14 cellular contexts compared by ENCODE assay signal in genomic region chr3:9955067-9955502, GRCh38. TPM values are rescaled to one million over a fixed set of nuclear protein-coding genes. Genes with fewer than 3 reads are reported as not detected.
DNase-seq lines count a peak whose midpoint lies in the region; ATAC-seq, FAIRE-seq and TF ChIP-seq lines count a peak whose summit lies in the region.
"Had no signal": no experiment of that assay in that cellular context is flagged by ENCODE, and none has a peak within 500 bp of the region (broad histone marks: within the 10 kb centered on the region; RNA-seq: fewer than 3 reads in every experiment).

No MANE protein-coding gene starts in this region.

- intact Hi-C loops in HepG2 (cut with micrococcal nuclease; ENCODE audit: unreplicated experiment) = no loop called here

- H3K4me3 ChIP-seq in SJCRH30 (no peak overlapping the region), HepG2 (replicated peaks in 1 of 3; ENCODE audit: insufficient read depth in 1 of 3, low read depth in 2 of 3, low read length in 3 of 3) (no peak overlapping the region)
- H3K4me3 ChIP-seq: gastroesophageal sphincter had no signal

- ATAC-seq in HepG2 (peak; percentile 61), HG03025 (IDR thresholded peaks at IDR 0.05; ENCODE audit: low FRiP score, unreplicated experiment) (no peak), HG03175 (IDR thresholded peaks at IDR 0.05; ENCODE audit: unreplicated experiment) (no peak)
- ATAC-seq: activated CD8-positive, alpha-beta T cell treated with anti-CD3 and anti-CD28 coated beads, Interleukin-2, amount 10 ng/mL, durations not matched to agents 7 days and 5 days; activated naive CD4-positive, alpha-beta T cell treated with anti-CD3 and anti-CD28 coated beads, Interleukin-2, amount 50 U/mL, for 72 hours; gastroesophageal sphincter had no signal

- DNase-seq in EH (ENCODE audit: low read depth) (peak; percentile 45), NCI-H187 treated with DMSO at 0.1 percent for 48 hours (lab: John Stamatoyannopoulos, UW) (peak; percentile 13), SJCRH30 (peak; percentile 66 to 82), HepG2 (ENCODE audit: low spot score) (peak; percentile 65), GM13976 (ENCODE audit: low spot score) (no peak), superior temporal gyrus (ENCODE audit: extremely low spot score) (no peak)
- DNase-seq: activated CD8-positive, alpha-beta T cell treated with anti-CD3 and anti-CD28 coated beads, Interleukin-2, amount 10 ng/mL, durations not matched to agents 7 days and 5 days; NCI-H226; nucleus accumbens; stimulated activated CD4-positive, alpha-beta T cell treated with anti-CD3 and anti-CD28 coated beads, Interleukin-15, amount 100 ng/mL, for 24 hours had no signal

- H3K36me3 ChIP-seq in SJCRH30 (no peaks in the 10 kb centered on the region), HepG2 (replicated peaks in 1 of 2; ENCODE audit: control insufficient read depth in 1 of 2, insufficient read depth in 2 of 2, low read length in 2 of 2) (no peaks in the 10 kb centered on the region; a peak in 1 of 5 replicates)

- no peaks in the 10 kb centered on the region for H3K79me2 ChIP-seq in HepG2 (ENCODE audit: insufficient read depth, low read length)

- BruUV-seq in HepG2 (replicated peaks; lab: Mats Ljungman, UMichigan) = no TSS peak

- 50% methylated on average over 12 of the region's 12 CpGs for WGBS in HepG2 (ENCODE audit: low lambda C conversion rate)

- no peak for FAIRE-seq in HepG2 (lab: Jason Lieb, UNC)

- H3K27me3 ChIP-seq in SJCRH30 (no peaks in the 10 kb centered on the region), HepG2 (ENCODE audit: control insufficient read depth in 1 of 2, insufficient read depth in 2 of 2, low read length in 2 of 2) (no peaks in the 10 kb centered on the region)
- H3K27me3 ChIP-seq: gastroesophageal sphincter had no signal

- CTCF ChIA-PET in HepG2 (lab: Yijun Ruan, JAX; ENCODE audit: low intra/inter-chr PET ratio, low total read pairs) = no interaction called here

- TF ChIP-seq EP300 in HepG2 (IDR thresholded peaks at IDR 0.05; ENCODE audit: low read depth in 2 of 2, low read length in 2 of 2) = no peak
- TF ChIP-seq EP300 in HepG2 (CRISPR knock-in tag; IDR thresholded peaks at IDR 0.05; ENCODE audit: borderline replicate concordance) = no peak

- H4K20me1 ChIP-seq in HepG2 (ENCODE audit: insufficient read depth, low read length) = no peaks in the 10 kb centered on the region

- H3K9me3 ChIP-seq in SJCRH30 (replicated peaks) (no peaks in the 10 kb centered on the region), HepG2 (ENCODE audit: low read length) (no peaks in the 10 kb centered on the region)
- H3K9me3 ChIP-seq: gastroesophageal sphincter had no signal

- no peak overlapping the region for H2AFZ ChIP-seq in HepG2 (ENCODE audit: low read length)

- in situ Hi-C loops in HepG2 (cut with HindIII; ENCODE audit: extremely low pct_ligation_motif_present, low pct_unique_long_range_greater_than_20kb) = no loop called here
- in situ Hi-C loops in GM13976 (cut with MboI; ENCODE audit: low sequenced_read_pairs, unreplicated experiment) = no loop called here

- TF ChIP-seq RAD21 in HepG2 (CRISPR knock-in tag; IDR thresholded peaks at IDR 0.05) = no peak

- peaks cover 32% of the 10 kb centered on the region for H3K4me1 ChIP-seq in SJCRH30
- peaks cover 38% of the 10 kb centered on the region for H3K4me1 ChIP-seq in HepG2 (ENCODE audit: insufficient read depth, low read length)

- TF ChIP-seq POLR2A in HepG2 (IDR thresholded peaks at IDR 0.05; ENCODE audit: insufficient read depth in 1 of 2, low read depth in 2 of 2, low read length in 2 of 2) = no peak

- TF ChIP-seq CTCF in HepG2 (CRISPR knock-in tag; IDR thresholded peaks at IDR 0.05) (no peak), GM13976 (IDR thresholded peaks at IDR 0.05; ENCODE audit: borderline replicate concordance, control extremely low read depth, extremely low read depth, insufficient read depth, missing control alignments) (no peak)

- no peak overlapping the region; the same call in 1 of the 2 replicates for H3K9ac ChIP-seq in HepG2 (ENCODE audit: insufficient read depth, low read depth, low read length)

- H3K27ac ChIP-seq in SJCRH30 (no peak overlapping the region), HepG2 (ENCODE audit: extremely low read length, insufficient read depth, low read length) (no peak overlapping the region)

- POLR2A ChIA-PET in HepG2 (lab: Yijun Ruan, JAX) = interaction anchor here (1.3 to 2.7 kb wide), 2 partner anchors 9 to 40 kb away, joined by 3 to 16 read pairs; no protein-coding TSS in a partner anchor

- peak overlapping the region; percentile 46 for H3K4me2 ChIP-seq in HepG2 (ENCODE audit: low read depth, low read length)

RNA-seq across cellular contexts. Expression of gene PRRT3, which starts 2.9 kb away (rescaled TPM):
- 1.3 and 2.1 TPM in 2 replicates for total RNA-seq in SJCRH30 (2014; rRNA removed; shearing (Covaris generic))
- 0.29 and 0.44 TPM in 2 replicates for total RNA-seq in HepG2 (2016; rRNA removed; fragmentation: Illumina TruSeq; extraction: Trizol)
- 0.30 and 0.44 TPM in 2 replicates for total RNA-seq in HepG2 (2016; cell fraction: cytosol; rRNA removed; fragmentation: Illumina TruSeq; extraction: Trizol; ENCODE audit: low read depth)
- total RNA-seq in HepG2 (2016; cell fraction: insoluble cytoplasmic fraction; rRNA removed; fragmentation: Illumina TruSeq; extraction: Trizol) = 0.19 and 0.37 TPM in 2 replicates
- total RNA-seq in HepG2 (2016; cell fraction: membrane; rRNA removed; fragmentation: Illumina TruSeq; extraction: Trizol) = 0.37 and 0.41 TPM in 2 replicates
- 0.34 and 0.47 TPM in 2 replicates for total RNA-seq in HepG2 (2016; cell fraction: nucleus; rRNA removed; fragmentation: Illumina TruSeq; extraction: Trizol)
- 0.22 and 0.26 TPM in 2 replicates for polyA plus RNA-seq in HepG2 (2011; rRNA removed)
- 0.21 and 0.32 TPM in 2 replicates for polyA plus RNA-seq in HepG2 (2011; cell fraction: cytosol; rRNA removed)
- 0.61 and 0.68 TPM in 2 replicates for polyA plus RNA-seq in HepG2 (2011; cell fraction: nucleus; rRNA removed)
- 0.27 and 0.59 TPM in 2 replicates for polyA plus RNA-seq in HepG2 (2012)
- 0.18 and 0.20 TPM in 2 replicates for polyA plus RNA-seq in HepG2 (2016; cell fraction: cytosol; fragmentation: Illumina TruSeq; extraction: Trizol; ENCODE audit: low read depth)
- polyA plus RNA-seq in HepG2 (2016; cell fraction: insoluble cytoplasmic fraction; fragmentation: Illumina TruSeq; extraction: Trizol; ENCODE audit: low read depth) = 0.21 and 0.25 TPM in 2 replicates
- 0.25 and 0.29 TPM in 2 replicates for polyA plus RNA-seq in HepG2 (2016; cell fraction: membrane; fragmentation: Illumina TruSeq; extraction: Trizol; ENCODE audit: low read depth)
- polyA plus RNA-seq in HepG2 (2016; cell fraction: nucleus; fragmentation: Illumina TruSeq; extraction: Trizol; ENCODE audit: insufficient read depth, low read depth) = 0.30 and 0.43 TPM in 2 replicates
- polyA minus RNA-seq in HepG2 (2011; rRNA and poly(A)+ RNA removed; ENCODE audit: low replicate concordance) = 0.63 and 0.66 TPM in 2 replicates
- polyA minus RNA-seq in HepG2 (2011; cell fraction: cytosol; rRNA and poly(A)+ RNA removed) = 0.18 and 0.30 TPM in 2 replicates
- 0.75 and 0.90 TPM in 2 replicates for polyA minus RNA-seq in HepG2 (2011; cell fraction: nucleus; rRNA and poly(A)+ RNA removed)

RNA-seq across cellular contexts. Expression of gene CRELD1, which starts 21.5 kb away (rescaled TPM):
- 8.1 and 8.3 TPM in 2 replicates for total RNA-seq in SJCRH30 (2014; rRNA removed; shearing (Covaris generic))
- total RNA-seq in HepG2 (2016; rRNA removed; fragmentation: Illumina TruSeq; extraction: Trizol) = 12.0 and 27.1 TPM in 2 replicates
- total RNA-seq in HepG2 (2016; cell fraction: cytosol; rRNA removed; fragmentation: Illumina TruSeq; extraction: Trizol; ENCODE audit: low read depth) = 5.5 and 6.3 TPM in 2 replicates
- 10.5 and 28.2 TPM in 2 replicates for total RNA-seq in HepG2 (2016; cell fraction: insoluble cytoplasmic fraction; rRNA removed; fragmentation: Illumina TruSeq; extraction: Trizol)
- total RNA-seq in HepG2 (2016; cell fraction: membrane; rRNA removed; fragmentation: Illumina TruSeq; extraction: Trizol) = 8.2 and 8.3 TPM in 2 replicates
- total RNA-seq in HepG2 (2016; cell fraction: nucleus; rRNA removed; fragmentation: Illumina TruSeq; extraction: Trizol) = 29.9 and 34.8 TPM in 2 replicates
- polyA plus RNA-seq in HepG2 (2011; rRNA removed) = 61.9 and 75.9 TPM in 2 replicates
- polyA plus RNA-seq in HepG2 (2011; cell fraction: cytosol; rRNA removed) = 73.8 and 82.2 TPM in 2 replicates
- 172 and 195 TPM in 2 replicates for polyA plus RNA-seq in HepG2 (2011; cell fraction: nucleus; rRNA removed)
- polyA plus RNA-seq in HepG2 (2012) = 41.6 and 60.4 TPM in 2 replicates
- polyA plus RNA-seq in HepG2 (2016; cell fraction: cytosol; fragmentation: Illumina TruSeq; extraction: Trizol; ENCODE audit: low read depth) = 3.9 and 4.5 TPM in 2 replicates
- 9.1 and 10.0 TPM in 2 replicates for polyA plus RNA-seq in HepG2 (2016; cell fraction: insoluble cytoplasmic fraction; fragmentation: Illumina TruSeq; extraction: Trizol; ENCODE audit: low read depth)
- 6.9 and 8.5 TPM in 2 replicates for polyA plus RNA-seq in HepG2 (2016; cell fraction: membrane; fragmentation: Illumina TruSeq; extraction: Trizol; ENCODE audit: low read depth)
- 74.9 and 77.9 TPM in 2 replicates for polyA plus RNA-seq in HepG2 (2016; cell fraction: nucleus; fragmentation: Illumina TruSeq; extraction: Trizol; ENCODE audit: insufficient read depth, low read depth)
- 9.2 and 39.2 TPM in 2 replicates for polyA minus RNA-seq in HepG2 (2011; rRNA and poly(A)+ RNA removed; ENCODE audit: low replicate concordance)
- 10.7 and 13.6 TPM in 2 replicates for polyA minus RNA-seq in HepG2 (2011; cell fraction: cytosol; rRNA and poly(A)+ RNA removed)
- polyA minus RNA-seq in HepG2 (2011; cell fraction: nucleus; rRNA and poly(A)+ RNA removed) = 19.3 and 20.9 TPM in 2 replicates

RNA-seq across cellular contexts. Expression of gene EMC3, which starts 31.6 kb away (rescaled TPM):
- total RNA-seq in SJCRH30 (2014; rRNA removed; shearing (Covaris generic)) = 68.5 and 68.9 TPM in 2 replicates
- 40.8 and 66.8 TPM in 2 replicates for total RNA-seq in HepG2 (2016; rRNA removed; fragmentation: Illumina TruSeq; extraction: Trizol)
- total RNA-seq in HepG2 (2016; cell fraction: cytosol; rRNA removed; fragmentation: Illumina TruSeq; extraction: Trizol; ENCODE audit: low read depth) = 14.6 and 17.1 TPM in 2 replicates
- total RNA-seq in HepG2 (2016; cell fraction: insoluble cytoplasmic fraction; rRNA removed; fragmentation: Illumina TruSeq; extraction: Trizol) = 41.6 and 65.7 TPM in 2 replicates
- 19.9 and 22.1 TPM in 2 replicates for total RNA-seq in HepG2 (2016; cell fraction: membrane; rRNA removed; fragmentation: Illumina TruSeq; extraction: Trizol)
- 47.8 and 53.5 TPM in 2 replicates for total RNA-seq in HepG2 (2016; cell fraction: nucleus; rRNA removed; fragmentation: Illumina TruSeq; extraction: Trizol)
- polyA plus RNA-seq in HepG2 (2011; rRNA removed) = 86.6 and 90.5 TPM in 2 replicates
- 65.3 and 87.0 TPM in 2 replicates for polyA plus RNA-seq in HepG2 (2011; cell fraction: cytosol; rRNA removed)
- 27.6 and 31.9 TPM in 2 replicates for polyA plus RNA-seq in HepG2 (2011; cell fraction: nucleus; rRNA removed)
- polyA plus RNA-seq in HepG2 (2012) = 39.7 and 61.7 TPM in 2 replicates
- 24.0 and 26.2 TPM in 2 replicates for polyA plus RNA-seq in HepG2 (2016; cell fraction: cytosol; fragmentation: Illumina TruSeq; extraction: Trizol; ENCODE audit: low read depth)
- 36.3 and 39.9 TPM in 2 replicates for polyA plus RNA-seq in HepG2 (2016; cell fraction: insoluble cytoplasmic fraction; fragmentation: Illumina TruSeq; extraction: Trizol; ENCODE audit: low read depth)
- 16.5 and 19.2 TPM in 2 replicates for polyA plus RNA-seq in HepG2 (2016; cell fraction: membrane; fragmentation: Illumina TruSeq; extraction: Trizol; ENCODE audit: low read depth)
- polyA plus RNA-seq in HepG2 (2016; cell fraction: nucleus; fragmentation: Illumina TruSeq; extraction: Trizol; ENCODE audit: insufficient read depth, low read depth) = 76.8 and 84.3 TPM in 2 replicates
- 52.3 and 99.5 TPM in 2 replicates for polyA minus RNA-seq in HepG2 (2011; rRNA and poly(A)+ RNA removed; ENCODE audit: low replicate concordance)
- 18.1 and 22.0 TPM in 2 replicates for polyA minus RNA-seq in HepG2 (2011; cell fraction: cytosol; rRNA and poly(A)+ RNA removed)
- 11.1 and 14.2 TPM in 2 replicates for polyA minus RNA-seq in HepG2 (2011; cell fraction: nucleus; rRNA and poly(A)+ RNA removed)

RNA-seq across cellular contexts. Expression of gene IL17RC, which starts 38.2 kb away (rescaled TPM):
- 4.0 and 6.8 TPM in 2 replicates for total RNA-seq in SJCRH30 (2014; rRNA removed; shearing (Covaris generic))
- 10.7 and 20.7 TPM in 2 replicates for total RNA-seq in HepG2 (2016; rRNA removed; fragmentation: Illumina TruSeq; extraction: Trizol)
- 5.7 and 7.7 TPM in 2 replicates for total RNA-seq in HepG2 (2016; cell fraction: cytosol; rRNA removed; fragmentation: Illumina TruSeq; extraction: Trizol; ENCODE audit: low read depth)
- total RNA-seq in HepG2 (2016; cell fraction: insoluble cytoplasmic fraction; rRNA removed; fragmentation: Illumina TruSeq; extraction: Trizol) = 8.6 and 18.1 TPM in 2 replicates
- total RNA-seq in HepG2 (2016; cell fraction: membrane; rRNA removed; fragmentation: Illumina TruSeq; extraction: Trizol) = 11.4 and 12.8 TPM in 2 replicates
- total RNA-seq in HepG2 (2016; cell fraction: nucleus; rRNA removed; fragmentation: Illumina TruSeq; extraction: Trizol) = 21.6 and 25.0 TPM in 2 replicates
- 24.0 and 31.7 TPM in 2 replicates for polyA plus RNA-seq in HepG2 (2011; rRNA removed)
- polyA plus RNA-seq in HepG2 (2011; cell fraction: cytosol; rRNA removed) = 13.6 and 19.2 TPM in 2 replicates
- polyA plus RNA-seq in HepG2 (2011; cell fraction: nucleus; rRNA removed) = 108 and 112 TPM in 2 replicates
- 13.5 and 15.0 TPM in 2 replicates for polyA plus RNA-seq in HepG2 (2012)
- polyA plus RNA-seq in HepG2 (2016; cell fraction: cytosol; fragmentation: Illumina TruSeq; extraction: Trizol; ENCODE audit: low read depth) = 4.6 and 5.5 TPM in 2 replicates
- polyA plus RNA-seq in HepG2 (2016; cell fraction: insoluble cytoplasmic fraction; fragmentation: Illumina TruSeq; extraction: Trizol; ENCODE audit: low read depth) = 7.3 and 9.2 TPM in 2 replicates
- 9.4 and 10.5 TPM in 2 replicates for polyA plus RNA-seq in HepG2 (2016; cell fraction: membrane; fragmentation: Illumina TruSeq; extraction: Trizol; ENCODE audit: low read depth)
- polyA plus RNA-seq in HepG2 (2016; cell fraction: nucleus; fragmentation: Illumina TruSeq; extraction: Trizol; ENCODE audit: insufficient read depth, low read depth) = 42.0 and 44.2 TPM in 2 replicates
- polyA minus RNA-seq in HepG2 (2011; rRNA and poly(A)+ RNA removed; ENCODE audit: low replicate concordance) = 31.2 and 33.6 TPM in 2 replicates
- 11.5 and 11.9 TPM in 2 replicates for polyA minus RNA-seq in HepG2 (2011; cell fraction: cytosol; rRNA and poly(A)+ RNA removed)
- 21.0 and 29.7 TPM in 2 replicates for polyA minus RNA-seq in HepG2 (2011; cell fraction: nucleus; rRNA and poly(A)+ RNA removed)

RNA-seq across cellular contexts. Expression of gene IL17RE, which starts 52.4 kb away (rescaled TPM):
- 0.05 and 0.12 TPM in 2 replicates for total RNA-seq in SJCRH30 (2014; rRNA removed; shearing (Covaris generic))
- total RNA-seq in HepG2 (2016; rRNA removed; fragmentation: Illumina TruSeq; extraction: Trizol) = 6.7 and 14.5 TPM in 2 replicates
- total RNA-seq in HepG2 (2016; cell fraction: cytosol; rRNA removed; fragmentation: Illumina TruSeq; extraction: Trizol; ENCODE audit: low read depth) = 2.7 and 3.5 TPM in 2 replicates
- total RNA-seq in HepG2 (2016; cell fraction: insoluble cytoplasmic fraction; rRNA removed; fragmentation: Illumina TruSeq; extraction: Trizol) = 6.0 and 11.8 TPM in 2 replicates
- total RNA-seq in HepG2 (2016; cell fraction: membrane; rRNA removed; fragmentation: Illumina TruSeq; extraction: Trizol) = 4.7 and 5.3 TPM in 2 replicates
- 15.9 and 16.0 TPM in 2 replicates for total RNA-seq in HepG2 (2016; cell fraction: nucleus; rRNA removed; fragmentation: Illumina TruSeq; extraction: Trizol)
- polyA plus RNA-seq in HepG2 (2011; rRNA removed) = 24.1 and 36.3 TPM in 2 replicates
- 12.1 and 13.8 TPM in 2 replicates for polyA plus RNA-seq in HepG2 (2011; cell fraction: cytosol; rRNA removed)
- polyA plus RNA-seq in HepG2 (2011; cell fraction: nucleus; rRNA removed) = 99.7 and 101 TPM in 2 replicates
- polyA plus RNA-seq in HepG2 (2012) = 13.7 and 18.1 TPM in 2 replicates
- 2.0 and 2.3 TPM in 2 replicates for polyA plus RNA-seq in HepG2 (2016; cell fraction: cytosol; fragmentation: Illumina TruSeq; extraction: Trizol; ENCODE audit: low read depth)
- 7.0 and 8.1 TPM in 2 replicates for polyA plus RNA-seq in HepG2 (2016; cell fraction: insoluble cytoplasmic fraction; fragmentation: Illumina TruSeq; extraction: Trizol; ENCODE audit: low read depth)
- polyA plus RNA-seq in HepG2 (2016; cell fraction: membrane; fragmentation: Illumina TruSeq; extraction: Trizol; ENCODE audit: low read depth) = 3.3 and 3.7 TPM in 2 replicates
- polyA plus RNA-seq in HepG2 (2016; cell fraction: nucleus; fragmentation: Illumina TruSeq; extraction: Trizol; ENCODE audit: insufficient read depth, low read depth) = 31.0 and 39.3 TPM in 2 replicates
- polyA minus RNA-seq in HepG2 (2011; rRNA and poly(A)+ RNA removed; ENCODE audit: low replicate concordance) = 2.4 and 35.1 TPM in 2 replicates
- polyA minus RNA-seq in HepG2 (2011; cell fraction: cytosol; rRNA and poly(A)+ RNA removed) = 6.0 and 7.9 TPM in 2 replicates
- polyA minus RNA-seq in HepG2 (2011; cell fraction: nucleus; rRNA and poly(A)+ RNA removed) = 22.7 and 33.4 TPM in 2 replicates

Comparison
In these comparisons a context has a peak if more than half of its experiments do, and no peak if none do; other contexts are left out.
1. DNase-seq: peak in EH (single experiment), NCI-H187 treated with DMSO at 0.1 percent for 48 hours (single experiment), SJCRH30 (2 of 2) and HepG2 (single experiment); none in GM13976 (single experiment) and superior temporal gyrus (single experiment).